In genomic region chr15:41948499-41948898, GRCh38 we compare ENCODE assay signal across 10 cellular contexts.
"Had no signal": no experiment of that assay in that cellular context is flagged by ENCODE, and none has a peak within 500 bp of the region (broad histone marks: within the 10 kb centered on the region; RNA-seq: fewer than 3 reads in every experiment).

No MANE protein-coding gene starts in this region.

- H2AFZ ChIP-seq: parathyroid adenoma had no signal

- ATAC-seq: activated CD4-positive, CD25-positive, alpha-beta regulatory T cell treated with anti-CD3 and anti-CD28 coated beads, Interleukin-2, amount 50 U/mL, for 24 hours; foreskin keratinocyte; right lobe of liver; stimulated activated naive CD8-positive, alpha-beta T cell treated with anti-CD3 and anti-CD28 coated beads, Interleukin-15, Interleukin-2, amounts not matched to agents 100 U/mL and 50 U/mL, for 24 hours had no signal

- H3K36me3 ChIP-seq: uterus had no signal

- H3K9ac ChIP-seq: parathyroid adenoma had no signal

- H3K9me3 ChIP-seq: right lobe of liver, uterus had no signal

- H3K4me3 ChIP-seq: right lobe of liver, uterus had no signal

- DNase-seq: activated naive CD4-positive, alpha-beta T cell treated with anti-CD3 and anti-CD28 coated beads, Interleukin-2, amount 50 U/mL, for 16 hours; cerebellar nuclear complex; foreskin keratinocyte; naive B cell; stimulated activated naive CD8-positive, alpha-beta T cell treated with anti-CD3 and anti-CD28 coated beads, Interleukin-15, Interleukin-2, amounts not matched to agents 100 U/mL and 50 U/mL, for 24 hours; SW 1271 had no signal

- H3K27me3 ChIP-seq: foreskin keratinocyte, right lobe of liver, uterus had no signal

- H3K27ac ChIP-seq: foreskin keratinocyte, parathyroid adenoma, right lobe of liver had no signal
